Comparison of ENCODE assay signal across 8 cellular contexts in the genomic region with DNA sequence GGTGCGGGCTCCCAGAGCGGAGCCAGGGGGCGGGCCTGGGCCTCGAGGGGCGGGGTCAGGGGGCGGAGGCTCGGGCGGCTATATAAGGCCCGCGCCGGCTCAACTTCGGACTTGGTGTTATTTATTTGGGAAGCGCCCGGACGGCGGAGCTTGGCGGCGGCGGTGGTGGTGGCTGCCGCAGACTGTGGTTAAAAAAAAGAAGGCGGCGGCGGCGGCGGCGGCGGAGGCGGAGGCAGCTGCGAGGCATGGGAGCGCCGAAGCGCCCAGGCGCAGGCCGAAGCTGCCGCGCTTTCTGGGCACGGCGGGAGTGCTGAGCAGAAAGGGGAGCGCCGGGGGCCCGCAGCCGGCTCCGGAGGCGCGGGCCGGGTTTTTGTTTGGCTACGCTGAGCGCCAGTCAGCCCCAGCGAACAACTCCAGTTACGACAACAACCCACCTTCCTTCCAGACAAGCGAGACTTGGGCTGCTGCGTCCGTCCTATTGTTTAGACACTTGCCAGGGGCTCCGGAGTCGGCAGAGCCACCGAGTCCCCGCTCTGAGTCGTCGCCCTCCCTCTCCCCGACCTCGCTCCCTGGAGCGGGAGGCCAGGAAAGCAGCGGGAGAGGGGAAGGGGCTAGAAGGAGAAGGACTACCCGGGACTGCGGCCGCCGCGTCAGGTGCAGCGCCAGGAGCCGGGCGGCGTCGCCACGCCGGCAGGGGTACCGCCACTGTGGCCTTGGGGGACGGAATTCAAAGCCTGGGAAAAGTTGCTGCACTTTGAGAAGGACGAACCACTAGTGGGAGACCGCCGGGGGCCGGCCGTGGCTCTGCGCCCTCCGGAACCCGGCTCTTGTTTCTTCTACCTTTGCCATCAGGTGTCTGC. TPM values are rescaled to one million over a fixed set of nuclear protein-coding genes. Genes with fewer than 3 reads are reported as not detected.
DNase-seq lines count a peak whose midpoint lies in the region; ATAC-seq and TF ChIP-seq lines count a peak whose summit lies in the region.

A gene with protein sequence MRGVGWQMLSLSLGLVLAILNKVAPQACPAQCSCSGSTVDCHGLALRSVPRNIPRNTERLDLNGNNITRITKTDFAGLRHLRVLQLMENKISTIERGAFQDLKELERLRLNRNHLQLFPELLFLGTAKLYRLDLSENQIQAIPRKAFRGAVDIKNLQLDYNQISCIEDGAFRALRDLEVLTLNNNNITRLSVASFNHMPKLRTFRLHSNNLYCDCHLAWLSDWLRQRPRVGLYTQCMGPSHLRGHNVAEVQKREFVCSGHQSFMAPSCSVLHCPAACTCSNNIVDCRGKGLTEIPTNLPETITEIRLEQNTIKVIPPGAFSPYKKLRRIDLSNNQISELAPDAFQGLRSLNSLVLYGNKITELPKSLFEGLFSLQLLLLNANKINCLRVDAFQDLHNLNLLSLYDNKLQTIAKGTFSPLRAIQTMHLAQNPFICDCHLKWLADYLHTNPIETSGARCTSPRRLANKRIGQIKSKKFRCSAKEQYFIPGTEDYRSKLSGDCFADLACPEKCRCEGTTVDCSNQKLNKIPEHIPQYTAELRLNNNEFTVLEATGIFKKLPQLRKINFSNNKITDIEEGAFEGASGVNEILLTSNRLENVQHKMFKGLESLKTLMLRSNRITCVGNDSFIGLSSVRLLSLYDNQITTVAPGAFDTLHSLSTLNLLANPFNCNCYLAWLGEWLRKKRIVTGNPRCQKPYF (N-terminal part only) (plus strand): TSS at position 110 of the 860 bp plus-strand sequence. CDS start 1,911 bp downstream, outside the sequence.

- peaks cover 6% of the 10 kb centered on the region for H3K4me1 Mint-ChIP-seq in activated CD8-positive, alpha-beta memory T cell treated with anti-CD3 and anti-CD28 coated beads, Interleukin-2, amount 10 ng/mL, durations not matched to agents 7 days and 5 days

- TF ChIP-seq POLR2A in erythroblast (IDR thresholded peaks at IDR 0.05; ENCODE audit: low read length) (no peak), tibial nerve (IDR thresholded peaks at IDR 0.05) (peak; percentile 69 to 85)

- H3K27me3 ChIP-seq in tibial nerve: peaks cover 0 to 12% of the 10 kb centered on the region in 2 donors

- H3K27ac Mint-ChIP-seq in activated CD8-positive, alpha-beta memory T cell treated with anti-CD3 and anti-CD28 coated beads, Interleukin-2, amount 10 ng/mL, durations not matched to agents 7 days and 5 days: peak within 1 kb of the TSS; percentile 46

- no peak within 1 kb of the TSS for H3K4me3 Mint-ChIP-seq in activated CD8-positive, alpha-beta memory T cell treated with anti-CD3 and anti-CD28 coated beads, Interleukin-2, amount 10 ng/mL, durations not matched to agents 7 days and 5 days

- peaks cover 0 to 61% (median 5%) of the 10 kb centered on the region in 4 donors for H3K4me1 ChIP-seq in tibial nerve

- peak; percentile 70 for ATAC-seq in activated CD8-positive, alpha-beta memory T cell treated with anti-CD3 and anti-CD28 coated beads, Interleukin-2, amount 10 ng/mL, durations not matched to agents 7 days and 5 days
- ATAC-seq in HG02642 (IDR thresholded peaks at IDR 0.05; ENCODE audit: poor library complexity, unreplicated experiment): peak; percentile 88

- peaks cover 4% of the 10 kb centered on the region for H3K36me3 Mint-ChIP-seq in activated CD8-positive, alpha-beta memory T cell treated with anti-CD3 and anti-CD28 coated beads, Interleukin-2, amount 10 ng/mL, durations not matched to agents 7 days and 5 days

- DNase-seq in activated CD8-positive, alpha-beta memory T cell treated with anti-CD3 and anti-CD28 coated beads, Interleukin-2, amount 10 ng/mL, durations not matched to agents 7 days and 5 days: peak; percentile 41
- DNase-seq in activated CD8-positive, alpha-beta memory T cell treated with anti-CD3 and anti-CD28 coated beads for 24 hours: no peak
- DNase-seq in NCI-H1105 (lab: John Stamatoyannopoulos, UW) (peak; percentile 49), UCSD-AML1 (lab: John Stamatoyannopoulos, UW; ENCODE audit: unreplicated experiment) (peak; percentile 15), erythroblast (lab: John Stamatoyannopoulos, UW) (peak; percentile 28 to 44), middle frontal gyrus (ENCODE audit: extremely low spot score, low spot score) (peak; percentile 38), tibial nerve (ENCODE audit: low spot score in 2 of 2) (peak; percentile 65 to 83)

- H3K27ac ChIP-seq in tibial nerve: peak within 1 kb of the TSS; percentile 70 to 88 (median 84)

- peak within 1 kb of the TSS; percentile 50 to 78 (median 67) for H3K4me3 ChIP-seq in tibial nerve

- peak in 2 of 5 experiments; percentile 27 to 29 for TF ChIP-seq CTCF in tibial nerve (IDR thresholded peaks at IDR 0.05)

- no peaks in the 10 kb centered on the region for H3K9me3 ChIP-seq in tibial nerve

- H3K36me3 ChIP-seq in tibial nerve: no peaks in the 10 kb centered on the region

- TF ChIP-seq EP300 in tibial nerve (IDR thresholded peaks at IDR 0.05): peak in 1 of 2 donors; percentile 96

- 1 to 2% methylated on average over 76 to 85 of the region's 85 CpGs for WGBS in tibial nerve, 2 donors

- CTCF ChIA-PET in activated CD8-positive, alpha-beta memory T cell treated with anti-CD3 and anti-CD28 coated beads, Interleukin-2, amount 10 ng/mL, durations not matched to agents 7 days and 5 days (lab: Charles Lee): no interaction called here

- no peaks in the 10 kb centered on the region for H3K9me3 Mint-ChIP-seq in activated CD8-positive, alpha-beta memory T cell treated with anti-CD3 and anti-CD28 coated beads, Interleukin-2, amount 10 ng/mL, durations not matched to agents 7 days and 5 days (ENCODE audit: low read depth)

- H3K27me3 Mint-ChIP-seq in activated CD8-positive, alpha-beta memory T cell treated with anti-CD3 and anti-CD28 coated beads, Interleukin-2, amount 10 ng/mL, durations not matched to agents 7 days and 5 days: peaks cover 52% of the 10 kb centered on the region

RNA-seq across cellular contexts. Expression of the gene that starts here (rescaled TPM):
- total RNA-seq in activated CD8-positive, alpha-beta memory T cell treated with anti-CD3 and anti-CD28 coated beads, Interleukin-2, amount 10 ng/mL, durations not matched to agents 7 days and 5 days: not detected
- 10 to 100 TPM; 38.6 to 66.2 (median 47.2) TPM for total RNA-seq in tibial nerve

Comparison
In these comparisons a context has a peak if more than half of its experiments do, and no peak if none do; other contexts are left out.
1. RNA of the gene that starts here (total RNA-seq): 38.6 to 66.2 TPM in tibial nerve; not detected in activated CD8-positive, alpha-beta memory T cell treated with anti-CD3 and anti-CD28 coated beads, Interleukin-2, amount 10 ng/mL, durations not matched to agents 7 days and 5 days; every median in the first group is over 10 times any median in the second.
2. Peak in DNase-seq and ATAC-seq in activated CD8-positive, alpha-beta memory T cell treated with anti-CD3 and anti-CD28 coated beads, Interleukin-2, amount 10 ng/mL, durations not matched to agents 7 days and 5 days; RNA of the gene not detected or under 1 TPM.